In genomic region chr1:101738475-101738874, GRCh38 we compare ENCODE assay signal across 19 cellular contexts.
DNase-seq lines count a peak whose midpoint lies in the region; ATAC-seq and TF ChIP-seq lines count a peak whose summit lies in the region.
"Had no signal": no experiment of that assay in that cellular context is flagged by ENCODE, and none has a peak within 500 bp of the region (broad histone marks: within the 10 kb centered on the region; RNA-seq: fewer than 3 reads in every experiment).

No MANE protein-coding gene starts in this region.

- intact Hi-C loops in mammary epithelial cell (cut with micrococcal nuclease) = no loop called here

- H3K27ac ChIP-seq in mammary epithelial cell (ENCODE audit: insufficient read depth, low read depth, low read length) (no peak overlapping the region), foreskin keratinocyte (no peak overlapping the region)
- H3K27ac ChIP-seq: A549, cardiac muscle cell, heart right ventricle, upper lobe of left lung had no signal

- H4K20me1 ChIP-seq in mammary epithelial cell (ENCODE audit: insufficient read depth, low read length) = no peaks in the 10 kb centered on the region

- H3K4me3 Mint-ChIP-seq in activated T-cell treated with anti-CD3 and anti-CD28 coated beads, Interleukin-2, amount 50 U/mL, for 72 hours = no peak overlapping the region
- H3K4me3 Mint-ChIP-seq: stimulated activated memory B cell treated with anti-CD40 and anti-IgM and Interleukin-4, amounts not matched to agents 10 μg/mL and 1 μg/mL and 100 μg/mL, for 72 hours had no signal

- CTCF ChIA-PET in AG04449 (lab: Yijun Ruan, JAX) (no interaction called here), mammary epithelial cell (lab: Charles Lee; ENCODE audit: low non-redundant PET) (no interaction called here)

- H3K4me1 ChIP-seq in mammary epithelial cell (ENCODE audit: insufficient read depth, low read length) (peaks cover 38% of the 10 kb centered on the region), foreskin keratinocyte (peaks cover 11% of the 10 kb centered on the region)
- H3K4me1 ChIP-seq: A549, heart right ventricle, upper lobe of left lung had no signal

- no peaks in the 10 kb centered on the region for H3K36me3 Mint-ChIP-seq in activated T-cell treated with anti-CD3 and anti-CD28 coated beads, Interleukin-2, amount 50 U/mL, for 72 hours (ENCODE audit: insufficient read depth in 2 of 2)
- H3K36me3 Mint-ChIP-seq: stimulated activated memory B cell treated with anti-CD40 and anti-IgM and Interleukin-4, amounts not matched to agents 10 μg/mL and 1 μg/mL and 100 μg/mL, for 72 hours had no signal

- BruUV-seq in mammary epithelial cell (replicated peaks; lab: Mats Ljungman, UMichigan) = no TSS peak

- dilution Hi-C loops in mammary epithelial cell (cut with HindIII; ENCODE audit: low sequenced_read_pairs) = no loop called here

- DNase-seq in AG04449 (ENCODE audit: low read depth, low spot score) (peak; percentile 7), HT1080 (ENCODE audit: low read depth) (peak; percentile 59), mammary epithelial cell (peak; percentile 62), foreskin keratinocyte (peak in 1 of 2 donors; percentile 55), NCI-H1694 (lab: John Stamatoyannopoulos, UW) (no peak)
- no peak for DNase-seq in activated T-cell treated with anti-CD3 and anti-CD28 coated beads, Interleukin-2, amount 50 U/mL, for 72 hours
- DNase-seq: activated CD8-positive, alpha-beta memory T cell treated with anti-CD3 and anti-CD28 coated beads, Interleukin-2, amount 50 U/mL, for 4 hours; activated naive CD4-positive, alpha-beta T cell treated with Interleukin-2 at 50 U/mL for 16 hours; GOT3; heart right ventricle; mucosa of descending colon; NCI-H1092 treated with DMSO at 0.1 percent for 48 hours; T1000; upper lobe of left lung had no signal

- H3K79me2 ChIP-seq in mammary epithelial cell (ENCODE audit: insufficient read depth, low read length) = no peaks in the 10 kb centered on the region

- H3K27me3 ChIP-seq in mammary epithelial cell (ENCODE audit: insufficient read depth, low read length) (no peaks in the 10 kb centered on the region), foreskin keratinocyte (no peaks in the 10 kb centered on the region)
- H3K27me3 ChIP-seq: cardiac muscle cell, heart right ventricle, upper lobe of left lung had no signal

- no peaks in the 10 kb centered on the region for H3K4me1 Mint-ChIP-seq in activated T-cell treated with anti-CD3 and anti-CD28 coated beads, Interleukin-2, amount 50 U/mL, for 72 hours (ENCODE audit: low read depth)
- H3K4me1 Mint-ChIP-seq: stimulated activated memory B cell treated with anti-CD40 and anti-IgM and Interleukin-4, amounts not matched to agents 10 μg/mL and 1 μg/mL and 100 μg/mL, for 72 hours had no signal

- H3K4me2 ChIP-seq in mammary epithelial cell (ENCODE audit: insufficient read depth, low read depth, low read length) = peak overlapping the region; percentile 54
- H3K4me2 ChIP-seq: A549 had no signal

- H3K9me3 Mint-ChIP-seq in activated T-cell treated with anti-CD3 and anti-CD28 coated beads, Interleukin-2, amount 50 U/mL, for 72 hours = no peaks in the 10 kb centered on the region
- H3K9me3 Mint-ChIP-seq: stimulated activated memory B cell treated with anti-CD40 and anti-IgM and Interleukin-4, amounts not matched to agents 10 μg/mL and 1 μg/mL and 100 μg/mL, for 72 hours had no signal

- H3K27ac Mint-ChIP-seq in activated T-cell treated with anti-CD3 and anti-CD28 coated beads, Interleukin-2, amount 50 U/mL, for 72 hours = no peak overlapping the region
- H3K27ac Mint-ChIP-seq: stimulated activated memory B cell treated with anti-CD40 and anti-IgM and Interleukin-4, amounts not matched to agents 10 μg/mL and 1 μg/mL and 100 μg/mL, for 72 hours had no signal

- no peak overlapping the region for H3K9ac ChIP-seq in mammary epithelial cell (ENCODE audit: insufficient read depth, low read length)

- H3K4me3 ChIP-seq in AG04449 (ENCODE audit: low read depth, low read length) = no peak overlapping the region
- no peak overlapping the region for H3K4me3 ChIP-seq in mammary epithelial cell (replicated peaks in 1 of 3; ENCODE audit: insufficient read depth in 1 of 3, low read depth in 2 of 3, low read length in 3 of 3)
- H3K4me3 ChIP-seq: A549, cardiac muscle cell, heart right ventricle, mucosa of descending colon, upper lobe of left lung had no signal

- ATAC-seq in foreskin keratinocyte (peak; percentile 55), HG02678 (IDR thresholded peaks at IDR 0.05; ENCODE audit: unreplicated experiment) (no peak), GM18511 (IDR thresholded peaks at IDR 0.05; ENCODE audit: unreplicated experiment) (no peak)
- ATAC-seq in activated T-cell treated with anti-CD3 and anti-CD28 coated beads, Interleukin-2, amount 50 U/mL, for 72 hours (replicated peaks in 1 of 2) = no peak
- ATAC-seq: A549; heart right ventricle; mucosa of descending colon; stimulated activated memory B cell treated with anti-CD40 and anti-IgM and Interleukin-4, amounts not matched to agents 10 μg/mL and 1 μg/mL and 100 μg/mL, for 72 hours had no signal

- 14% methylated on average over 1 of the region's 1 CpG for WGBS in mammary epithelial cell (ENCODE audit: low coverage, missing lambda C conversion rate)

- POLR2A ChIA-PET in AG04449 (lab: Yijun Ruan, JAX) = no interaction called here

- peaks cover 4% of the 10 kb centered on the region for H3K27me3 Mint-ChIP-seq in activated T-cell treated with anti-CD3 and anti-CD28 coated beads, Interleukin-2, amount 50 U/mL, for 72 hours (ENCODE audit: low read depth)
- H3K27me3 Mint-ChIP-seq: stimulated activated memory B cell treated with anti-CD40 and anti-IgM and Interleukin-4, amounts not matched to agents 10 μg/mL and 1 μg/mL and 100 μg/mL, for 72 hours had no signal

- TF ChIP-seq CTCF in AG04449 (IDR thresholded peaks at IDR 0.05; ENCODE audit: insufficient read depth, low read length, missing control alignments) (no peak), mammary epithelial cell (conservative IDR thresholded peaks at IDR 0.05 in 1 of 2, IDR thresholded peaks at IDR 0.05 in 1 of 2; ENCODE audit: extremely low read depth in 1 of 2, insufficient read depth in 1 of 2, low read depth in 1 of 2, low read length in 2 of 2) (no peak), foreskin keratinocyte (conservative IDR thresholded peaks at IDR 0.05) (no peak)

- in situ Hi-C loops in mammary epithelial cell (cut with MboI; ENCODE audit: low sequenced_read_pairs in 2 of 2) = no loop called here

- H3K9me3 ChIP-seq in mammary epithelial cell (replicated peaks; ENCODE audit: insufficient read depth, low read length) = no peaks in the 10 kb centered on the region
- H3K9me3 ChIP-seq: A549, heart right ventricle, mucosa of descending colon, upper lobe of left lung had no signal

- no peak overlapping the region for H2AFZ ChIP-seq in mammary epithelial cell (ENCODE audit: low read depth, low read length)

- no peaks in the 10 kb centered on the region for H3K36me3 ChIP-seq in mammary epithelial cell (ENCODE audit: insufficient read depth, low read length)
- H3K36me3 ChIP-seq: cardiac muscle cell, heart right ventricle, upper lobe of left lung had no signal

Comparison
In these comparisons a context has a peak if more than half of its experiments do, and no peak if none do; other contexts are left out.
1. DNase-seq: peak in AG04449 (single experiment), HT1080 (single experiment) and mammary epithelial cell (single experiment); none in activated T-cell treated with anti-CD3 and anti-CD28 coated beads, Interleukin-2, amount 50 U/mL, for 72 hours (0 of 2) and NCI-H1694 (single experiment).